8 cellular contexts compared by ENCODE assay signal in the genomic region with DNA sequence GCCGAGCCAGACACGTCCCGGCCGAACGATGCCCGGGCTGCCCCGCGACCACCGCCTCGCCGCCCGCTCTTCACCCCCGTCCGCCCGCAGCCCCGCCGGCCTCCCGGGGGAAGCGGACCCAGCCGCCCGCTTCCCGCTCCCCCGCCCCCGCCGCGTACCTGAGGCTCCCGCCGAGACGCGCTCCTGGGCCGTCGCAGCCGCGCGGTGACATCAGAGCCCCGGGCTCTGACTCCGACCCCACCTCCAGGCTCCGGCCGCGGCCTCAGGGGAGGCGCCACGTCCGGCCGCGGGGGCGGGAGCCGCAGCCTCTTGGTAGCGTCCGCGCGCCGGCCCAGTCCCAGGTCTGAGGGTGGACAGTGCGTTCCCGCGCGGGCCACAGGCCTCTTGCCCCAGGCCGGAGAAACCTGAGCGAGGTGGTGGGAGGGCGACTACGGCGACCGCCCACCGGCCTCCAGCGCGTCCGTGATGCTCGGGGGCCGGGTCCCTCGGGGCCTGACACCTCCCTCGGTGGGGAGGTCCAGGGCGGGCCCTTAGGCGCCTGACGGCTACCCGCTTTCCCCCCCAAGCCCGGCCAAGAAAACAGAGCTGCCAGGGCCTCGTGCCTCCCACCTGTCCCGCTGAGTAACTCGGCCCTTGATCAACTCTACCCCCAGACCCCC. TPM values are rescaled to one million over a fixed set of nuclear protein-coding genes. Genes with fewer than 3 reads are reported as not detected.
DNase-seq lines count a peak whose midpoint lies in the region; TF ChIP-seq lines count a peak whose summit lies in the region.

A gene with protein sequence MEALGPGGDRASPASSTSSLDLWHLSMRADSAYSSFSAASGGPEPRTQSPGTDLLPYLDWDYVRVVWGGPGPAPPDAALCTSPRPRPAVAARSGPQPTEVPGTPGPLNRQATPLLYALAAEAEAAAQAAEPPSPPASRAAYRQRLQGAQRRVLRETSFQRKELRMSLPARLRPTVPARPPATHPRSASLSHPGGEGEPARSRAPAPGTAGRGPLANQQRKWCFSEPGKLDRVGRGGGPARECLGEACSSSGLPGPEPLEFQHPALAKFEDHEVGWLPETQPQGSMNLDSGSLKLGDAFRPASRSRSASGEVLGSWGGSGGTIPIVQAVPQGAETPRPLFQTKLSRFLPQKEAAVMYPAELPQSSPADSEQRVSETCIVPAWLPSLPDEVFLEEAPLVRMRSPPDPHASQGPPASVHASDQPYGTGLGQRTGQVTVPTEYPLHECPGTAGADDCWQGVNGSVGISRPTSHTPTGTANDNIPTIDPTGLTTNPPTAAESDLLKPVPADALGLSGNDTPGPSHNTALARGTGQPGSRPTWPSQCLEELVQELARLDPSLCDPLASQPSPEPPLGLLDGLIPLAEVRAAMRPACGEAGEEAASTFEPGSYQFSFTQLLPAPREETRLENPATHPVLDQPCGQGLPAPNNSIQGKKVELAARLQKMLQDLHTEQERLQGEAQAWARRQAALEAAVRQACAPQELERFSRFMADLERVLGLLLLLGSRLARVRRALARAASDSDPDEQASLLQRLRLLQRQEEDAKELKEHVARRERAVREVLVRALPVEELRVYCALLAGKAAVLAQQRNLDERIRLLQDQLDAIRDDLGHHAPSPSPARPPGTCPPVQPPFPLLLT (minus strand): TSS at position 212 of the 659 bp plus-strand sequence. CDS start 4,507 bp downstream, outside the sequence.

- no peaks in the 10 kb centered on the region for H3K79me2 ChIP-seq in H9 (ENCODE audit: insufficient read depth, low read length)

- H3K9ac ChIP-seq in H9 (ENCODE audit: extremely low read depth, insufficient read length, low read length), result peak within 1 kb of the TSS; percentile 13

- H3K4me3 Mint-ChIP-seq in H9 (peak within 1 kb of the TSS; percentile 76 to 85), glutamatergic neuron (ENCODE audit: unreplicated experiment) (peak within 1 kb of the TSS; percentile 81), osteocyte (ENCODE audit: unreplicated experiment) (peak within 1 kb of the TSS; percentile 87)
- H3K4me3 Mint-ChIP-seq in activated T-helper 1 cell treated with anti-CD3 and anti-CD28 coated beads, Interleukin-12 subunit alpha, Interleukin-12 subunit beta, Interleukin-2, Interleukin-4 antibody, amounts not matched to agents 30 ng/mL and 10 ng/mL and 1 ng/mL, durations not matched to agents 14 hours and 24 hours and 36 hours, result peak within 1 kb of the TSS; percentile 85

- H2AFZ ChIP-seq in H9 (ENCODE audit: low read length), result no peak within 1 kb of the TSS

- no peak within 1 kb of the TSS for H3T11ph ChIP-seq in H9 (ENCODE audit: low read length)

- no peak within 1 kb of the TSS for H3K4ac ChIP-seq in H9 (ENCODE audit: low read depth, low read length)

- H2BK15ac ChIP-seq in H9 (ENCODE audit: low read depth, low read length), result no peak within 1 kb of the TSS

- H3K36me3 Mint-ChIP-seq in H9 (ENCODE audit: insufficient read depth in 1 of 3, low read depth in 3 of 3) (no peaks in the 10 kb centered on the region; a peak in 1 of 7 replicates), glutamatergic neuron (ENCODE audit: unreplicated experiment) (no peaks in the 10 kb centered on the region), osteocyte (ENCODE audit: unreplicated experiment) (no peaks in the 10 kb centered on the region)
- peaks cover 4% of the 10 kb centered on the region for H3K36me3 Mint-ChIP-seq in activated T-helper 1 cell treated with anti-CD3 and anti-CD28 coated beads, Interleukin-12 subunit alpha, Interleukin-12 subunit beta, Interleukin-2, Interleukin-4 antibody, amounts not matched to agents 30 ng/mL and 10 ng/mL and 1 ng/mL, durations not matched to agents 14 hours and 24 hours and 36 hours (ENCODE audit: low read depth)

- no peak within 1 kb of the TSS for H2BK12ac ChIP-seq in H9 (ENCODE audit: insufficient read length, low read depth, low read length)

- TF ChIP-seq CTCF in H9 (conservative IDR thresholded peaks at IDR 0.05), result no peak
- no peak for TF ChIP-seq CTCF in glutamatergic neuron (IDR thresholded peaks at IDR 0.05; ENCODE audit: partially characterized antibody, unreplicated experiment)
- no peak for TF ChIP-seq CTCF in osteocyte (IDR thresholded peaks at IDR 0.05)

- H3K4me1 ChIP-seq in H9 (ENCODE audit: insufficient read depth, low read length), result no peaks in the 10 kb centered on the region

- no peak within 1 kb of the TSS for H3K56ac ChIP-seq in H9 (ENCODE audit: insufficient read length, low read depth, low read length)

- H4K20me1 ChIP-seq in H9 (ENCODE audit: control insufficient read depth, insufficient read depth, insufficient read length), result no peaks in the 10 kb centered on the region

- intact Hi-C loops in activated T-helper 1 cell treated with anti-CD3 and anti-CD28 coated beads, Interleukin-12 subunit alpha, Interleukin-12 subunit beta, Interleukin-2, Interleukin-4 antibody, amounts not matched to agents 30 ng/mL and 10 ng/mL and 1 ng/mL, durations not matched to agents 14 hours and 24 hours and 36 hours (cut with micrococcal nuclease), result loop anchor here (1.0 kb wide), 2 partner anchors 36 to 53 kb away; a partner anchor contains a TSS

- H3K9me3 Mint-ChIP-seq in H9, result no peaks in the 10 kb centered on the region; a peak in 1 of 5 replicates
- no peaks in the 10 kb centered on the region for H3K9me3 Mint-ChIP-seq in activated T-helper 1 cell treated with anti-CD3 and anti-CD28 coated beads, Interleukin-12 subunit alpha, Interleukin-12 subunit beta, Interleukin-2, Interleukin-4 antibody, amounts not matched to agents 30 ng/mL and 10 ng/mL and 1 ng/mL, durations not matched to agents 14 hours and 24 hours and 36 hours
- peaks cover 6% of the 10 kb centered on the region for H3K9me3 Mint-ChIP-seq in glutamatergic neuron (ENCODE audit: unreplicated experiment)
- H3K9me3 Mint-ChIP-seq in osteocyte (ENCODE audit: unreplicated experiment), result no peaks in the 10 kb centered on the region

- peak within 1 kb of the TSS; percentile 38 for H3K14ac ChIP-seq in H9 (ENCODE audit: insufficient read depth, low read length)

- no CpG with 5 or more reads among the region's 78 CpGs for WGBS in H9 (ENCODE audit: extremely low coverage, insufficient read length, low lambda C conversion rate)

- H2AK5ac ChIP-seq in H9 (ENCODE audit: insufficient read length, low read length), result no peak within 1 kb of the TSS

- H3K27ac Mint-ChIP-seq in H9 (0 out of 7 replicates have a peak within 1 kb of the TSS, but pooled peaks of 1 of the 3 experiments have one; percentile 53), glutamatergic neuron (ENCODE audit: unreplicated experiment) (no peak within 1 kb of the TSS), osteocyte (ENCODE audit: unreplicated experiment) (peak within 1 kb of the TSS; percentile 75)
- H3K27ac Mint-ChIP-seq in activated T-helper 1 cell treated with anti-CD3 and anti-CD28 coated beads, Interleukin-12 subunit alpha, Interleukin-12 subunit beta, Interleukin-2, Interleukin-4 antibody, amounts not matched to agents 30 ng/mL and 10 ng/mL and 1 ng/mL, durations not matched to agents 14 hours and 24 hours and 36 hours, result peak within 1 kb of the TSS; percentile 79

- H3K4me1 Mint-ChIP-seq in H9, result peaks cover 7 to 15% of the 10 kb centered on the region in 2 experiments; a peak in 3 of 4 replicates
- peaks cover 27% of the 10 kb centered on the region for H3K4me1 Mint-ChIP-seq in activated T-helper 1 cell treated with anti-CD3 and anti-CD28 coated beads, Interleukin-12 subunit alpha, Interleukin-12 subunit beta, Interleukin-2, Interleukin-4 antibody, amounts not matched to agents 30 ng/mL and 10 ng/mL and 1 ng/mL, durations not matched to agents 14 hours and 24 hours and 36 hours (ENCODE audit: low read depth)
- no peaks in the 10 kb centered on the region for H3K4me1 Mint-ChIP-seq in glutamatergic neuron (ENCODE audit: low read depth, unreplicated experiment)
- H3K4me1 Mint-ChIP-seq in osteocyte (ENCODE audit: unreplicated experiment), result peaks cover 14% of the 10 kb centered on the region

- H2BK5ac ChIP-seq in H9 (ENCODE audit: insufficient read length, low read length), result no peak within 1 kb of the TSS

- H3K27ac ChIP-seq in H9 (ENCODE audit: insufficient read length, low read depth, low read length), result no peak within 1 kb of the TSS

- H3K18ac ChIP-seq in H9 (ENCODE audit: insufficient read length, low read depth, low read length), result no peak within 1 kb of the TSS

- peak within 1 kb of the TSS; percentile 39 for H3K4me2 ChIP-seq in H9 (ENCODE audit: insufficient read depth, insufficient read length, low read length)

- no peak within 1 kb of the TSS for H3K23ac ChIP-seq in H9 (ENCODE audit: insufficient read length, low read depth, low read length)

- no peak within 1 kb of the TSS for H2BK120ac ChIP-seq in H9 (ENCODE audit: low read depth, low read length, poor library complexity, severe bottlenecking)

- H3K27me3 ChIP-seq in H9 (ENCODE audit: insufficient read depth, low read length), result peaks cover 19% of the 10 kb centered on the region; the same call in 1 of the 2 replicates

- H3K27me3 Mint-ChIP-seq in H9 (ENCODE audit: low read depth) (peaks cover 65% of the 10 kb centered on the region), glutamatergic neuron (ENCODE audit: unreplicated experiment) (peaks cover 28% of the 10 kb centered on the region), osteocyte (ENCODE audit: unreplicated experiment) (no peaks in the 10 kb centered on the region)
- peaks cover 55% of the 10 kb centered on the region for H3K27me3 Mint-ChIP-seq in activated T-helper 1 cell treated with anti-CD3 and anti-CD28 coated beads, Interleukin-12 subunit alpha, Interleukin-12 subunit beta, Interleukin-2, Interleukin-4 antibody, amounts not matched to agents 30 ng/mL and 10 ng/mL and 1 ng/mL, durations not matched to agents 14 hours and 24 hours and 36 hours (ENCODE audit: insufficient read depth)

- H3K23me2 ChIP-seq in H9 (ENCODE audit: insufficient read length, low read depth, low read length, poor library complexity, severe bottlenecking), result peaks cover 15% of the 10 kb centered on the region

- no peak within 1 kb of the TSS for H4K8ac ChIP-seq in H9 (replicated peaks; ENCODE audit: insufficient read length, low read depth, low read length)

- no peak within 1 kb of the TSS for H4K5ac ChIP-seq in H9 (ENCODE audit: insufficient read length, low read depth, low read length)

- H3K9me3 ChIP-seq in H9 (ENCODE audit: control insufficient read depth, low read depth, low read length), result no peaks in the 10 kb centered on the region

- H2BK20ac ChIP-seq in H9 (ENCODE audit: low read depth, low read length, poor library complexity, severe bottlenecking), result no peak within 1 kb of the TSS

- DNase-seq in stimulated activated CD8-positive, alpha-beta memory T cell treated with anti-CD3 and anti-CD28 coated beads, Interleukin-12 subunit alpha, Interleukin-12 subunit beta, amount 100 ng/mL, for 4 hours (ENCODE audit: low read depth), result peak; percentile 9
- no peak for DNase-seq in stimulated activated CD8-positive, alpha-beta memory T cell treated with anti-CD3 and anti-CD28 coated beads, Interleukin-4, amount 100 ng/mL, for 48 hours
- peak; percentile 66 for DNase-seq in H9
- DNase-seq in LoVo (ENCODE audit: low spot score), result peak; percentile 81
- DNase-seq in activated T-helper 1 cell treated with anti-CD3 and anti-CD28 coated beads, Interleukin-12 subunit alpha, Interleukin-12 subunit beta, Interleukin-2, Interleukin-4 antibody, amounts not matched to agents 30 ng/mL and 10 ng/mL and 1 ng/mL, durations not matched to agents 14 hours and 24 hours and 36 hours (ENCODE audit: low spot score), result peak; percentile 20
- DNase-seq in glutamatergic neuron, result peak; percentile 50
- DNase-seq in osteocyte (ENCODE audit: extremely low spot score, unreplicated experiment), result no peak
- no peak for DNase-seq in GF-D8 (lab: John Stamatoyannopoulos, UW)

- no peak within 1 kb of the TSS for H4K91ac ChIP-seq in H9 (ENCODE audit: insufficient read length, low read depth, low read length)

- H3K79me1 ChIP-seq in H9 (ENCODE audit: insufficient read depth, low read depth, low read length, poor library complexity, severe bottlenecking), result no peaks in the 10 kb centered on the region

RNA-seq across cellular contexts. Expression of the gene that starts here (rescaled TPM):
- total RNA-seq in H9 (2021), result 5.8 and 7.0 TPM in 2 replicates
- 6.5 and 8.3 TPM in 2 replicates for total RNA-seq in activated T-helper 1 cell treated with anti-CD3 and anti-CD28 coated beads, Interleukin-12 subunit alpha, Interleukin-12 subunit beta, Interleukin-2, Interleukin-4 antibody, amounts not matched to agents 30 ng/mL and 10 ng/mL and 1 ng/mL, durations not matched to agents 14 hours and 24 hours and 36 hours
- total RNA-seq in glutamatergic neuron (ENCODE audit: unreplicated experiment), result 5.1 TPM
- total RNA-seq in osteocyte, result 3.2 and 4.5 TPM in 2 replicates

Comparison
In these comparisons a context has a peak if more than half of its experiments do, and no peak if none do; other contexts are left out.
1. DNase-seq: peak in stimulated activated CD8-positive, alpha-beta memory T cell treated with anti-CD3 and anti-CD28 coated beads, Interleukin-12 subunit alpha, Interleukin-12 subunit beta, amount 100 ng/mL, for 4 hours (single experiment), H9 (single experiment), LoVo (single experiment), activated T-helper 1 cell treated with anti-CD3 and anti-CD28 coated beads, Interleukin-12 subunit alpha, Interleukin-12 subunit beta, Interleukin-2, Interleukin-4 antibody, amounts not matched to agents 30 ng/mL and 10 ng/mL and 1 ng/mL, durations not matched to agents 14 hours and 24 hours and 36 hours (single experiment) and glutamatergic neuron (single experiment); none in stimulated activated CD8-positive, alpha-beta memory T cell treated with anti-CD3 and anti-CD28 coated beads, Interleukin-4, amount 100 ng/mL, for 48 hours (single experiment), osteocyte (single experiment) and GF-D8 (single experiment).
2. Peak in every context shown above with its lines, with median percentiles within 50 percentile points of each other: H3K4me3 Mint-ChIP-seq.